In the genomic region with DNA sequence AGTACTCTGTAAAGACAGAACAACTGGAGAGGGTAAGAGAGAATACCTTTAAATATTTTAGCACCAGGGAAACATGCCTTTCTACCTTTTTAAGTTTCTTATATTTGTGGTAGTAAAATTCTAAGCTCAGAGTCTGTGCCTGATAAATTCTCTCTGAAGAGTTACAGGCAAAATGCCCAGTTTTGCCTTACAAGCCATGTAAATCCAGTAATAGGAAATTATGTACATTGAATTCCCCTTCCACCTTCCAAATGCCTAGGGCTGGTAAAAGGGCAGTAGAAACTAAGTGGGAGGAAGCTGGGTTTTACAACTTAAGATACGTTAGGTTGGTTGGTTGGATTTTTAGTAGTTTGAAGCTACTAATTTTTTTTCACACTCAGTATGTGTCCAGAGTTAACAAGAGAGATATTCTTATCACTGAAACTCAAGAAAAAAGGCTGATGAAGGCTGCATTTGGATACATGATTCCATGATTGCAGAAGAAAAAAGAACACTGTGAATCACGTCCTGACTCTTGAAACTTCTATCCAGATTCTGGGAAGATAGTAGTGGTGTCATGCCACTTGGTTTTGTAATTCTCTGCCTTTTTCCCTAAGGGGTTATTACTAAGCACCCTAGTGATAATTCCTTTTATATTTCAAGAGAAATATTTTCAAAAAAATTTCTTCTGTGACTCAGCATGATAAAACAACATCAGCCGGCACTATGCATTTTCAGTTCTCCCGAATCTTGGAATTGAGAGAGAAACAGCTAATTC, we compare ENCODE assay signal across 12 cellular contexts. TPM values are rescaled to one million over a fixed set of nuclear protein-coding genes. Genes with fewer than 3 reads are reported as not detected.
DNase-seq lines count a peak whose midpoint lies in the region; ATAC-seq, FAIRE-seq and TF ChIP-seq lines count a peak whose summit lies in the region.
"Had no signal": no experiment of that assay in that cellular context is flagged by ENCODE, and none has a peak within 500 bp of the region (broad histone marks: within the 10 kb centered on the region; RNA-seq: fewer than 3 reads in every experiment).

No MANE protein-coding gene starts in this region.

- peak overlapping the region; percentile 64; the same call in 1 of the 2 replicates for H3K4me2 ChIP-seq in OCI-LY3 (ENCODE audit: low read length)

- H3K4me1 ChIP-seq in OCI-LY3 (ENCODE audit: low read length) (peaks cover 28% of the 10 kb centered on the region), small intestine (ENCODE audit: control insufficient read depth in 2 of 2, insufficient read depth in 1 of 2, low read depth in 1 of 2, low read length in 1 of 2) (no peaks in the 10 kb centered on the region)
- H3K4me1 ChIP-seq: SJSA1 had no signal

- 81 to 89% (median 85%) methylated on average over 4 of the region's 4 CpGs for WGBS in small intestine, 3 donors

- no peak for TF ChIP-seq CTCF in OCI-LY3 (IDR thresholded peaks at IDR 0.05; ENCODE audit: low read depth, low read length)

- peaks cover 7% of the 10 kb centered on the region for H3K36me3 ChIP-seq in OCI-LY3 (replicated peaks; ENCODE audit: low read depth, low read length)
- no peaks in the 10 kb centered on the region for H3K36me3 ChIP-seq in small intestine (ENCODE audit: control insufficient read depth in 2 of 2, insufficient read depth in 2 of 2, low read length in 2 of 2)
- H3K36me3 ChIP-seq: SJSA1 had no signal

- peak overlapping the region; percentile 68; the same call in 1 of the 2 replicates for H3K27ac ChIP-seq in OCI-LY3 (ENCODE audit: low read length)
- no peak overlapping the region for H3K27ac ChIP-seq in small intestine (ENCODE audit: low read depth in 1 of 2, low read length in 1 of 2)
- H3K27ac ChIP-seq: SJSA1 had no signal

- H3K4me3 ChIP-seq in OCI-LY3 (ENCODE audit: low read length) (no peak overlapping the region), skeletal muscle cell (ENCODE audit: low read depth, low read length) (no peak overlapping the region), small intestine (ENCODE audit: low read depth in 1 of 2, low read length in 2 of 2) (no peak overlapping the region)
- H3K4me3 ChIP-seq: SJSA1 had no signal

- ATAC-seq in esophagus mucosa: peak; percentile 40
- ATAC-seq in HG03457 (IDR thresholded peaks at IDR 0.05; ENCODE audit: unreplicated experiment): no peak
- ATAC-seq: activated CD8-positive, alpha-beta memory T cell treated with anti-CD3 and anti-CD28 coated beads, Interleukin-2, amount 10 ng/mL, durations not matched to agents 7 days and 5 days had no signal

- FAIRE-seq in small intestine (lab: Jason Lieb, UNC): no peak

- H3K9me3 ChIP-seq in OCI-LY3 (ENCODE audit: insufficient read depth, low read length) (no peaks in the 10 kb centered on the region), small intestine (ENCODE audit: control insufficient read depth, low read depth) (no peaks in the 10 kb centered on the region)
- H3K9me3 ChIP-seq: SJSA1 had no signal

- H2AFZ ChIP-seq in OCI-LY3 (ENCODE audit: low read depth, low read length): no peak overlapping the region

- DNase-seq in GM03348 (ENCODE audit: low spot score) (peak; percentile 78), skeletal muscle cell (ENCODE audit: low read depth) (peak; percentile 83), NCI-H2107 (lab: John Stamatoyannopoulos, UW) (no peak), small intestine (no peak), HK-2 (ENCODE audit: unreplicated experiment) (no peak)
- DNase-seq: activated CD8-positive, alpha-beta memory T cell treated with anti-CD3 and anti-CD28 coated beads, Interleukin-2, amount 10 ng/mL, durations not matched to agents 7 days and 5 days; head of caudate nucleus; nephron progenitor cell had no signal

- no peak overlapping the region for H3K9ac ChIP-seq in OCI-LY3 (ENCODE audit: low read length)

- no peaks in the 10 kb centered on the region for H3K27me3 ChIP-seq in OCI-LY3 (ENCODE audit: low read depth, low read length)
- H3K27me3 ChIP-seq in small intestine (ENCODE audit: control insufficient read depth in 2 of 2, insufficient read depth in 2 of 2, low read length in 2 of 2): no peaks in the 10 kb centered on the region
- H3K27me3 ChIP-seq: SJSA1 had no signal

- no peaks in the 10 kb centered on the region for H3K79me2 ChIP-seq in OCI-LY3 (ENCODE audit: low read length)

- H4K20me1 ChIP-seq in OCI-LY3 (ENCODE audit: insufficient read depth, low read length): no peaks in the 10 kb centered on the region

RNA-seq across cellular contexts. Expression of a gene that starts 43.0 kb away (rescaled TPM):
- total RNA-seq in esophagus mucosa: 190 TPM
- polyA plus RNA-seq in small intestine: under 1 TPM in 2 of 3 donors, not detected in 1; under 0.01 to 0.03 TPM
- total RNA-seq: SJSA1 had no signal

Comparison
In these comparisons a context has a peak if more than half of its experiments do, and no peak if none do; other contexts are left out.
1. DNase-seq: peak in GM03348 (single experiment) and skeletal muscle cell (single experiment); none in NCI-H2107 (single experiment), small intestine (single experiment) and HK-2 (single experiment).